1 cellular context compared by ENCODE assay signal in the genomic region with DNA sequence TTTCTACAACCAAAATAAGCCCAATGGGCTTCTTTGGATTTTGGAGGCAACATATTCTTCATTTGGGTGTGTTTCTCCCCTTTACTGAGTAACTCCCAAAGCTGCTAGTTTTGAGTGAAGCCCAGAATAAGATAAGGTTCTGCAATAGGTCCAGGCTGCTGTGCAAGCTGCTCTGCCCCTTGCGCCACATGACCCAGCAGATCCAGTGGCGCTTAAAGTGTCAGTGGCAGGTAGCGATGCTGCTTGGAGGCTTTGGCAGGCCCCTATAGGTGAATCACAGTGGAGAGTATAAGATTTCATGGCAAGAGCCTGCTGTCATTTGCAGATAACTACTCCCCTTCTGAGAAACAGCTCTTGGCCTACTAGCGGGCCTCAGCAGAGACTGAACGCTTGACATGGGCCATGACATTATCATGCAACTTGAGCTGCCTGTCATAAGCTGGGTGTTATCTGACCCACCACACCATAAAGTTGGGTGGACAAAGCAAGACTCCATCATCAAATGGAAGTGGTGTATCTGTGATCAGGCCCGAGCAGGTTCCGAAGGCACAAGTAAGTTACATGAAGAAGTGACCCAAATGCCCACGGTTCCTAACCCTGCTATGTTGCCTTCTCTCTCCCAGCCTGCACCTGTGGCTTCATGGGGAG.
TF ChIP-seq lines count a peak whose summit lies in the region.

No MANE protein-coding gene starts in this region.

TF ChIP-seq in K562, 482 proteins besides CTCF, POLR2A, EP300 and RAD21 (continued from another document and continues in another):
- TF ChIP-seq, protein P1, sequence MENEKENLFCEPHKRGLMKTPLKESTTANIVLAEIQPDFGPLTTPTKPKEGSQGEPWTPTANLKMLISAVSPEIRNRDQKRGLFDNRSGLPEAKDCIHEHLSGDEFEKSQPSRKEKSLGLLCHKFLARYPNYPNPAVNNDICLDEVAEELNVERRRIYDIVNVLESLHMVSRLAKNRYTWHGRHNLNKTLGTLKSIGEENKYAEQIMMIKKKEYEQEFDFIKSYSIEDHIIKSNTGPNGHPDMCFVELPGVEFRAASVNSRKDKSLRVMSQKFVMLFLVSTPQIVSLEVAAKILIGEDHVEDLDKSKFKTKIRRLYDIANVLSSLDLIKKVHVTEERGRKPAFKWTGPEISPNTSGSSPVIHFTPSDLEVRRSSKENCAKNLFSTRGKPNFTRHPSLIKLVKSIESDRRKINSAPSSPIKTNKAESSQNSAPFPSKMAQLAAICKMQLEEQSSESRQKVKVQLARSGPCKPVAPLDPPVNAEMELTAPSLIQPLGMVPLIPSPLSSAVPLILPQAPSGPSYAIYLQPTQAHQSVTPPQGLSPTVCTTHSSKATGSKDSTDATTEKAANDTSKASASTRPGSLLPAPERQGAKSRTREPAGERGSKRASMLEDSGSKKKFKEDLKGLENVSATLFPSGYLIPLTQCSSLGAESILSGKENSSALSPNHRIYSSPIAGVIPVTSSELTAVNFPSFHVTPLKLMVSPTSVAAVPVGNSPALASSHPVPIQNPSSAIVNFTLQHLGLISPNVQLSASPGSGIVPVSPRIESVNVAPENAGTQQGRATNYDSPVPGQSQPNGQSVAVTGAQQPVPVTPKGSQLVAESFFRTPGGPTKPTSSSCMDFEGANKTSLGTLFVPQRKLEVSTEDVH (IDR thresholded peaks at IDR 0.05; ENCODE audit: low read depth, partially characterized antibody) = no peak
- TF ChIP-seq NR2C1 (IDR thresholded peaks at IDR 0.05) (no peak), NR2C1 (tag; IDR thresholded peaks at IDR 0.05) (no peak), MYC (IDR thresholded peaks at IDR 0.05; ENCODE audit: low read depth, low read length) (no peak), MYC (CRISPR knock-in tag; IDR thresholded peaks at IDR 0.05; ENCODE audit: borderline replicate concordance, low read depth) (no peak), NBN (IDR thresholded peaks at IDR 0.05; ENCODE audit: low read depth) (peak; percentile 73; the same call in 1 of the 2 replicates), FOXK2 (conservative IDR thresholded peaks at IDR 0.05 in 1 of 2, IDR thresholded peaks at IDR 0.05 in 1 of 2; ENCODE audit: low read depth in 2 of 2) (peak in 1 of 2 experiments; percentile 48; a peak in 2 of 4 replicates), RFX5 (IDR thresholded peaks at IDR 0.05; ENCODE audit: low read depth, low read length) (no peak), ZNF224 (CRISPR knock-in tag; IDR thresholded peaks at IDR 0.05) (no peak), PRMT5 (CRISPR knock-in tag; IDR thresholded peaks at IDR 0.05) (no peak), ZNF644 (tag; IDR thresholded peaks at IDR 0.05; ENCODE audit: low read depth) (peak; percentile 55; the same call in 1 of the 2 replicates), MYBL2 (IDR thresholded peaks at IDR 0.05; ENCODE audit: low read depth) (no peak), MYBL2 (CRISPR knock-in tag; IDR thresholded peaks at IDR 0.05; ENCODE audit: borderline replicate concordance) (no peak), ZNF165 (CRISPR knock-in tag; IDR thresholded peaks at IDR 0.05; ENCODE audit: borderline replicate concordance) (no peak), CBX8 (IDR thresholded peaks at IDR 0.05; ENCODE audit: borderline replicate concordance, extremely low read depth, low read depth, low read length, poor library complexity, severe bottlenecking) (no peak), MAFK (IDR thresholded peaks at IDR 0.05; ENCODE audit: low read length) (no peak), RBM22 (IDR thresholded peaks at IDR 0.05; ENCODE audit: low read depth, low read length, poor library complexity, severe bottlenecking) (no peak), ZBED1 (IDR thresholded peaks at IDR 0.05) (no peak), CHD4 (IDR thresholded peaks at IDR 0.05; ENCODE audit: insufficient read depth, insufficient replicate concordance, low read depth, low read length, poor library complexity, severe bottlenecking) (no peak), ARID2 (IDR thresholded peaks at IDR 0.05) (no peak), CHCHD3 (CRISPR knock-in tag; IDR thresholded peaks at IDR 0.05) (no peak), ZNF778 (CRISPR knock-in tag; IDR thresholded peaks at IDR 0.05) (no peak), PTBP1 (IDR thresholded peaks at IDR 0.05; ENCODE audit: low read depth, low read length) (no peak), NR2F6 (CRISPR knock-in tag; IDR thresholded peaks at IDR 0.05) (no peak), ZNF444 (CRISPR knock-in tag; IDR thresholded peaks at IDR 0.05) (no peak), RBM39 (optimal IDR thresholded peaks at IDR 0.05; ENCODE audit: low read depth, low read length) (no peak), STAT5A (IDR thresholded peaks at IDR 0.05; ENCODE audit: borderline replicate concordance, low read length) (peak; percentile 97), ZNF785 (CRISPR knock-in tag; IDR thresholded peaks at IDR 0.05) (no peak), TARDBP (IDR thresholded peaks at IDR 0.05) (no peak), ZNF583 (CRISPR knock-in tag; IDR thresholded peaks at IDR 0.05) (no peak), PCBP1 (IDR thresholded peaks at IDR 0.05; ENCODE audit: low read depth, low read length, poor library complexity, severe bottlenecking) (no peak), ZNF354B (CRISPR knock-in tag; IDR thresholded peaks at IDR 0.05) (no peak), FOSL1 (tag; conservative IDR thresholded peaks at IDR 0.05) (peak; percentile 74)
- TF ChIP-seq, protein P2, sequence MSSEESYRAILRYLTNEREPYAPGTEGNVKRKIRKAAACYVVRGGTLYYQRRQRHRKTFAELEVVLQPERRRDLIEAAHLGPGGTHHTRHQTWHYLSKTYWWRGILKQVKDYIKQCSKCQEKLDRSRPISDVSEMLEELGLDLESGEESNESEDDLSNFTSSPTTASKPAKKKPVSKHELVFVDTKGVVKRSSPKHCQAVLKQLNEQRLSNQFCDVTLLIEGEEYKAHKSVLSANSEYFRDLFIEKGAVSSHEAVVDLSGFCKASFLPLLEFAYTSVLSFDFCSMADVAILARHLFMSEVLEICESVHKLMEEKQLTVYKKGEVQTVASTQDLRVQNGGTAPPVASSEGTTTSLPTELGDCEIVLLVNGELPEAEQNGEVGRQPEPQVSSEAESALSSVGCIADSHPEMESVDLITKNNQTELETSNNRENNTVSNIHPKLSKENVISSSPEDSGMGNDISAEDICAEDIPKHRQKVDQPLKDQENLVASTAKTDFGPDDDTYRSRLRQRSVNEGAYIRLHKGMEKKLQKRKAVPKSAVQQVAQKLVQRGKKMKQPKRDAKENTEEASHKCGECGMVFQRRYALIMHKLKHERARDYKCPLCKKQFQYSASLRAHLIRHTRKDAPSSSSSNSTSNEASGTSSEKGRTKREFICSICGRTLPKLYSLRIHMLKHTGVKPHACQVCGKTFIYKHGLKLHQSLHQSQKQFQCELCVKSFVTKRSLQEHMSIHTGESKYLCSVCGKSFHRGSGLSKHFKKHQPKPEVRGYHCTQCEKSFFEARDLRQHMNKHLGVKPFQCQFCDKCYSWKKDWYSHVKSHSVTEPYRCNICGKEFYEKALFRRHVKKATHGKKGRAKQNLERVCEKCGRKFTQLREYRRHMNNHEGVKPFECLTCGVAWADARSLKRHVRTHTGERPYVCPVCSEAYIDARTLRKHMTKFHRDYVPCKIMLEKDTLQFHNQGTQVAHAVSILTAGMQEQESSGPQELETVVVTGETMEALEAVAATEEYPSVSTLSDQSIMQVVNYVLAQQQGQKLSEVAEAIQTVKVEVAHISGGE (CRISPR knock-in tag; IDR thresholded peaks at IDR 0.05) = peak in 1 of 3 experiments; percentile 69; a peak in 2 of 6 replicates
- TF ChIP-seq, protein P3, sequence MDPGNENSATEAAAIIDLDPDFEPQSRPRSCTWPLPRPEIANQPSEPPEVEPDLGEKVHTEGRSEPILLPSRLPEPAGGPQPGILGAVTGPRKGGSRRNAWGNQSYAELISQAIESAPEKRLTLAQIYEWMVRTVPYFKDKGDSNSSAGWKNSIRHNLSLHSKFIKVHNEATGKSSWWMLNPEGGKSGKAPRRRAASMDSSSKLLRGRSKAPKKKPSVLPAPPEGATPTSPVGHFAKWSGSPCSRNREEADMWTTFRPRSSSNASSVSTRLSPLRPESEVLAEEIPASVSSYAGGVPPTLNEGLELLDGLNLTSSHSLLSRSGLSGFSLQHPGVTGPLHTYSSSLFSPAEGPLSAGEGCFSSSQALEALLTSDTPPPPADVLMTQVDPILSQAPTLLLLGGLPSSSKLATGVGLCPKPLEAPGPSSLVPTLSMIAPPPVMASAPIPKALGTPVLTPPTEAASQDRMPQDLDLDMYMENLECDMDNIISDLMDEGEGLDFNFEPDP (CRISPR knock-in tag; IDR thresholded peaks at IDR 0.05) = no peak
- TF ChIP-seq, protein P4, sequence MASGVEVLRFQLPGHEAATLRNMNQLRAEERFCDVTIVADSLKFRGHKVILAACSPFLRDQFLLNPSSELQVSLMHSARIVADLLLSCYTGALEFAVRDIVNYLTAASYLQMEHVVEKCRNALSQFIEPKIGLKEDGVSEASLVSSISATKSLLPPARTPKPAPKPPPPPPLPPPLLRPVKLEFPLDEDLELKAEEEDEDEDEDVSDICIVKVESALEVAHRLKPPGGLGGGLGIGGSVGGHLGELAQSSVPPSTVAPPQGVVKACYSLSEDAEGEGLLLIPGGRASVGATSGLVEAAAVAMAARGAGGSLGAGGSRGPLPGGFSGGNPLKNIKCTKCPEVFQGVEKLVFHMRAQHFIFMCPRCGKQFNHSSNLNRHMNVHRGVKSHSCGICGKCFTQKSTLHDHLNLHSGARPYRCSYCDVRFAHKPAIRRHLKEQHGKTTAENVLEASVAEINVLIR (CRISPR knock-in tag; IDR thresholded peaks at IDR 0.05) = no peak
- TF ChIP-seq, protein P5, sequence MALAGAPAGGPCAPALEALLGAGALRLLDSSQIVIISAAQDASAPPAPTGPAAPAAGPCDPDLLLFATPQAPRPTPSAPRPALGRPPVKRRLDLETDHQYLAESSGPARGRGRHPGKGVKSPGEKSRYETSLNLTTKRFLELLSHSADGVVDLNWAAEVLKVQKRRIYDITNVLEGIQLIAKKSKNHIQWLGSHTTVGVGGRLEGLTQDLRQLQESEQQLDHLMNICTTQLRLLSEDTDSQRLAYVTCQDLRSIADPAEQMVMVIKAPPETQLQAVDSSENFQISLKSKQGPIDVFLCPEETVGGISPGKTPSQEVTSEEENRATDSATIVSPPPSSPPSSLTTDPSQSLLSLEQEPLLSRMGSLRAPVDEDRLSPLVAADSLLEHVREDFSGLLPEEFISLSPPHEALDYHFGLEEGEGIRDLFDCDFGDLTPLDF (CRISPR knock-in tag; IDR thresholded peaks at IDR 0.05) = no peak
- TF ChIP-seq, protein P6, sequence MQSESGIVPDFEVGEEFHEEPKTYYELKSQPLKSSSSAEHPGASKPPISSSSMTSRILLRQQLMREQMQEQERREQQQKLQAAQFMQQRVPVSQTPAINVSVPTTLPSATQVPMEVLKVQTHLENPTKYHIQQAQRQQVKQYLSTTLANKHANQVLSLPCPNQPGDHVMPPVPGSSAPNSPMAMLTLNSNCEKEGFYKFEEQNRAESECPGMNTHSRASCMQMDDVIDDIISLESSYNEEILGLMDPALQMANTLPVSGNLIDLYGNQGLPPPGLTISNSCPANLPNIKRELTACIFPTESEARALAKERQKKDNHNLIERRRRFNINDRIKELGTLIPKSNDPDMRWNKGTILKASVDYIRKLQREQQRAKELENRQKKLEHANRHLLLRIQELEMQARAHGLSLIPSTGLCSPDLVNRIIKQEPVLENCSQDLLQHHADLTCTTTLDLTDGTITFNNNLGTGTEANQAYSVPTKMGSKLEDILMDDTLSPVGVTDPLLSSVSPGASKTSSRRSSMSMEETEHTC (IDR thresholded peaks at IDR 0.05) = peak; percentile 50; the same call in 1 of the 2 replicates
- TF ChIP-seq, protein P7, sequence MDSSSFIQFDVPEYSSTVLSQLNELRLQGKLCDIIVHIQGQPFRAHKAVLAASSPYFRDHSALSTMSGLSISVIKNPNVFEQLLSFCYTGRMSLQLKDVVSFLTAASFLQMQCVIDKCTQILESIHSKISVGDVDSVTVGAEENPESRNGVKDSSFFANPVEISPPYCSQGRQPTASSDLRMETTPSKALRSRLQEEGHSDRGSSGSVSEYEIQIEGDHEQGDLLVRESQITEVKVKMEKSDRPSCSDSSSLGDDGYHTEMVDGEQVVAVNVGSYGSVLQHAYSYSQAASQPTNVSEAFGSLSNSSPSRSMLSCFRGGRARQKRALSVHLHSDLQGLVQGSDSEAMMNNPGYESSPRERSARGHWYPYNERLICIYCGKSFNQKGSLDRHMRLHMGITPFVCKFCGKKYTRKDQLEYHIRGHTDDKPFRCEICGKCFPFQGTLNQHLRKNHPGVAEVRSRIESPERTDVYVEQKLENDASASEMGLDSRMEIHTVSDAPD (CRISPR knock-in tag; IDR thresholded peaks at IDR 0.05) = no peak
- TF ChIP-seq, protein P8, sequence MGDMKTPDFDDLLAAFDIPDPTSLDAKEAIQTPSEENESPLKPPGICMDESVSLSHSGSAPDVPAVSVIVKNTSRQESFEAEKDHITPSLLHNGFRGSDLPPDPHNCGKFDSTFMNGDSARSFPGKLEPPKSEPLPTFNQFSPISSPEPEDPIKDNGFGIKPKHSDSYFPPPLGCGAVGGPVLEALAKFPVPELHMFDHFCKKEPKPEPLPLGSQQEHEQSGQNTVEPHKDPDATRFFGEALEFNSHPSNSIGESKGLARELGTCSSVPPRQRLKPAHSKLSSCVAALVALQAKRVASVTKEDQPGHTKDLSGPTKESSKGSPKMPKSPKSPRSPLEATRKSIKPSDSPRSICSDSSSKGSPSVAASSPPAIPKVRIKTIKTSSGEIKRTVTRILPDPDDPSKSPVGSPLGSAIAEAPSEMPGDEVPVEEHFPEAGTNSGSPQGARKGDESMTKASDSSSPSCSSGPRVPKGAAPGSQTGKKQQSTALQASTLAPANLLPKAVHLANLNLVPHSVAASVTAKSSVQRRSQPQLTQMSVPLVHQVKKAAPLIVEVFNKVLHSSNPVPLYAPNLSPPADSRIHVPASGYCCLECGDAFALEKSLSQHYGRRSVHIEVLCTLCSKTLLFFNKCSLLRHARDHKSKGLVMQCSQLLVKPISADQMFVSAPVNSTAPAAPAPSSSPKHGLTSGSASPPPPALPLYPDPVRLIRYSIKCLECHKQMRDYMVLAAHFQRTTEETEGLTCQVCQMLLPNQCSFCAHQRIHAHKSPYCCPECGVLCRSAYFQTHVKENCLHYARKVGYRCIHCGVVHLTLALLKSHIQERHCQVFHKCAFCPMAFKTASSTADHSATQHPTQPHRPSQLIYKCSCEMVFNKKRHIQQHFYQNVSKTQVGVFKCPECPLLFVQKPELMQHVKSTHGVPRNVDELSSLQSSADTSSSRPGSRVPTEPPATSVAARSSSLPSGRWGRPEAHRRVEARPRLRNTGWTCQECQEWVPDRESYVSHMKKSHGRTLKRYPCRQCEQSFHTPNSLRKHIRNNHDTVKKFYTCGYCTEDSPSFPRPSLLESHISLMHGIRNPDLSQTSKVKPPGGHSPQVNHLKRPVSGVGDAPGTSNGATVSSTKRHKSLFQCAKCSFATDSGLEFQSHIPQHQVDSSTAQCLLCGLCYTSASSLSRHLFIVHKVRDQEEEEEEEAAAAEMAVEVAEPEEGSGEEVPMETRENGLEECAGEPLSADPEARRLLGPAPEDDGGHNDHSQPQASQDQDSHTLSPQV (IDR thresholded peaks at IDR 0.05) = no peak
- TF ChIP-seq, protein P9, sequence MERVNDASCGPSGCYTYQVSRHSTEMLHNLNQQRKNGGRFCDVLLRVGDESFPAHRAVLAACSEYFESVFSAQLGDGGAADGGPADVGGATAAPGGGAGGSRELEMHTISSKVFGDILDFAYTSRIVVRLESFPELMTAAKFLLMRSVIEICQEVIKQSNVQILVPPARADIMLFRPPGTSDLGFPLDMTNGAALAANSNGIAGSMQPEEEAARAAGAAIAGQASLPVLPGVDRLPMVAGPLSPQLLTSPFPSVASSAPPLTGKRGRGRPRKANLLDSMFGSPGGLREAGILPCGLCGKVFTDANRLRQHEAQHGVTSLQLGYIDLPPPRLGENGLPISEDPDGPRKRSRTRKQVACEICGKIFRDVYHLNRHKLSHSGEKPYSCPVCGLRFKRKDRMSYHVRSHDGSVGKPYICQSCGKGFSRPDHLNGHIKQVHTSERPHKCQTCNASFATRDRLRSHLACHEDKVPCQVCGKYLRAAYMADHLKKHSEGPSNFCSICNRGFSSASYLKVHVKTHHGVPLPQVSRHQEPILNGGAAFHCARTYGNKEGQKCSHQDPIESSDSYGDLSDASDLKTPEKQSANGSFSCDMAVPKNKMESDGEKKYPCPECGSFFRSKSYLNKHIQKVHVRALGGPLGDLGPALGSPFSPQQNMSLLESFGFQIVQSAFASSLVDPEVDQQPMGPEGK (CRISPR knock-in tag; IDR thresholded peaks at IDR 0.05; ENCODE audit: borderline replicate concordance) = no peak
